8 cellular contexts compared by ENCODE assay signal in genomic region chr6:10555625-10556309, GRCh38. TPM values are rescaled to one million over a fixed set of nuclear protein-coding genes. Genes with fewer than 3 reads are reported as not detected.
DNase-seq lines count a peak whose midpoint lies in the region; ATAC-seq and TF ChIP-seq lines count a peak whose summit lies in the region.

No MANE protein-coding gene starts in this region.

- no peak for TF ChIP-seq CTCF in gastroesophageal sphincter (IDR thresholded peaks at IDR 0.05)

- H3K4me1 Mint-ChIP-seq in activated T-helper 17 cell treated with anti-CD3 and anti-CD28 coated beads, Interleukin-2, amount 50 U/mL, for 72 hours: no peaks in the 10 kb centered on the region

- peaks cover 7 to 67% (median 10%) of the 10 kb centered on the region in 3 donors for H3K4me1 ChIP-seq in gastroesophageal sphincter

- ATAC-seq in gastroesophageal sphincter (peak; percentile 77), GM18498 (IDR thresholded peaks at IDR 0.05; ENCODE audit: unreplicated experiment) (no peak), GM18907 (IDR thresholded peaks at IDR 0.05; ENCODE audit: unreplicated experiment) (no peak)
- no peak for ATAC-seq in activated T-helper 17 cell treated with anti-CD3 and anti-CD28 coated beads, Interleukin-2, amount 50 U/mL, for 72 hours (replicated peaks)

- no peak for TF ChIP-seq EP300 in gastroesophageal sphincter (IDR thresholded peaks at IDR 0.05)

- H3K27me3 Mint-ChIP-seq in activated T-helper 17 cell treated with anti-CD3 and anti-CD28 coated beads, Interleukin-2, amount 50 U/mL, for 72 hours: no peaks in the 10 kb centered on the region

- no peaks in the 10 kb centered on the region for H3K36me3 ChIP-seq in gastroesophageal sphincter

- H3K36me3 Mint-ChIP-seq in activated T-helper 17 cell treated with anti-CD3 and anti-CD28 coated beads, Interleukin-2, amount 50 U/mL, for 72 hours (ENCODE audit: low read depth): no peaks in the 10 kb centered on the region

- peak; percentile 7 to 27 for TF ChIP-seq POLR2A in gastroesophageal sphincter (IDR thresholded peaks at IDR 0.05)

- no peaks in the 10 kb centered on the region for H3K9me3 ChIP-seq in gastroesophageal sphincter

- DNase-seq in LHCN-M2 (ENCODE audit: low read depth) (peak; percentile 39), SW480 (ENCODE audit: low spot score) (peak; percentile 36), nucleus accumbens (lab: John Stamatoyannopoulos, UW) (peak in 47 of 56 donors; percentile 2 to 70 (median 35))
- no peak for DNase-seq in stimulated activated naive CD4-positive, alpha-beta T cell treated with Interleukin-2 at 50 U/mL for 16 hours (lab: John Stamatoyannopoulos, UW)

- H3K27me3 ChIP-seq in gastroesophageal sphincter: no peaks in the 10 kb centered on the region

- H3K27ac Mint-ChIP-seq in activated T-helper 17 cell treated with anti-CD3 and anti-CD28 coated beads, Interleukin-2, amount 50 U/mL, for 72 hours: no peak overlapping the region

- H3K9me3 Mint-ChIP-seq in activated T-helper 17 cell treated with anti-CD3 and anti-CD28 coated beads, Interleukin-2, amount 50 U/mL, for 72 hours: no peaks in the 10 kb centered on the region

- 3 to 7% methylated on average over 13 to 17 of the region's 22 CpGs for WGBS in gastroesophageal sphincter (ENCODE audit: low coverage in 1 of 2), 2 donors

- no peak overlapping the region for H3K4me3 Mint-ChIP-seq in activated T-helper 17 cell treated with anti-CD3 and anti-CD28 coated beads, Interleukin-2, amount 50 U/mL, for 72 hours

- peak overlapping the region; percentile 50 to 54 for H3K4me3 ChIP-seq in gastroesophageal sphincter

- peak overlapping the region; percentile 84 to 91 (median 86) for H3K27ac ChIP-seq in gastroesophageal sphincter

RNA-seq across cellular contexts. Expression of gene GCNT2, which starts 34.6 kb away (rescaled TPM):
- 0.32 and 0.63 TPM in 2 replicates for total RNA-seq in LHCN-M2 (2014; rRNA removed)
- polyA plus RNA-seq in LHCN-M2 (2012): 0.47 TPM
- 10 to 100 TPM; 14.9 to 36.7 (median 23.6) TPM for total RNA-seq in gastroesophageal sphincter
- total RNA-seq in activated T-helper 17 cell treated with anti-CD3 and anti-CD28 coated beads, Interleukin-2, amount 50 U/mL, for 72 hours: under 1 TPM; 0.64 to 0.73 TPM
